ENCODE assay signal across 23 cellular contexts in genomic region chr9:116383956-116384355, GRCh38.
"Had no signal": no experiment of that assay in that cellular context is flagged by ENCODE, and none has a peak within 500 bp of the region (broad histone marks: within the 10 kb centered on the region; RNA-seq: fewer than 3 reads in every experiment).

No MANE protein-coding gene starts in this region.

- H3K4me2 ChIP-seq: neural progenitor cell had no signal

- H3K36me3 ChIP-seq: gastrocnemius medialis, heart left ventricle, left lung, neural progenitor cell, pancreas had no signal

- ATAC-seq: activated CD4-positive, CD25-positive, alpha-beta regulatory T cell treated with anti-CD3 and anti-CD28 coated beads, Interleukin-2, amount 50 U/mL, for 24 hours; gastrocnemius medialis; heart left ventricle; left lung; pancreas; T-cell had no signal

- DNase-seq: activated CD4-positive, alpha-beta T cell treated with anti-CD3 and anti-CD28 coated beads, Interleukin-2, amount 50 U/mL, for 1 hour; activated naive CD4-positive, alpha-beta T cell; activated naive CD8-positive, alpha-beta T cell treated with anti-CD3 and anti-CD28 coated beads, Interleukin-2, amount 10 ng/mL, durations not matched to agents 7 days and 5 days; aorta; central memory CD4-positive, alpha-beta T cell; cortex of kidney; effector CD4-positive, alpha-beta T cell; gastrocnemius medialis; heart left ventricle; left lung; mammary epithelial cell; naive B cell; pancreas; stimulated activated CD4-positive, alpha-beta T cell treated with anti-CD3 and anti-CD28 coated beads, Interleukin-12 subunit alpha, Interleukin-12 subunit beta, amount 100 ng/mL, for 4 hours; stimulated activated CD4-positive, alpha-beta T cell treated with anti-CD3 and anti-CD28 coated beads, Interleukin-2, amount 100 ng/mL, for 24 hours; stomach; T-cell; T-helper 9 cell; testis had no signal

- H3K9ac ChIP-seq: neural progenitor cell had no signal

- H3K9me3 ChIP-seq: gastrocnemius medialis, heart left ventricle, left lung, pancreas, stomach, testis had no signal

- H3K4me3 ChIP-seq: gastrocnemius medialis, heart left ventricle, left lung, neural progenitor cell, pancreas, stomach, testis had no signal

- H3K4me1 ChIP-seq: gastrocnemius medialis, heart left ventricle, left lung, neural progenitor cell, pancreas, stomach, testis had no signal

- FAIRE-seq: islet of Langerhans, pancreas, urothelium cell line had no signal

- H3K27me3 ChIP-seq: gastrocnemius medialis, heart left ventricle, left lung, neural progenitor cell, pancreas, stomach, testis had no signal

- H2AFZ ChIP-seq: neural progenitor cell had no signal

- H3K27ac ChIP-seq: gastrocnemius medialis, heart left ventricle, left lung, neural progenitor cell, pancreas, stomach, testis had no signal
